ENCODE assay signal across 1 cellular context in genomic region chr6:26087284-26088115, GRCh38.
TF ChIP-seq lines count a peak whose summit lies in the region.

A gene with protein sequence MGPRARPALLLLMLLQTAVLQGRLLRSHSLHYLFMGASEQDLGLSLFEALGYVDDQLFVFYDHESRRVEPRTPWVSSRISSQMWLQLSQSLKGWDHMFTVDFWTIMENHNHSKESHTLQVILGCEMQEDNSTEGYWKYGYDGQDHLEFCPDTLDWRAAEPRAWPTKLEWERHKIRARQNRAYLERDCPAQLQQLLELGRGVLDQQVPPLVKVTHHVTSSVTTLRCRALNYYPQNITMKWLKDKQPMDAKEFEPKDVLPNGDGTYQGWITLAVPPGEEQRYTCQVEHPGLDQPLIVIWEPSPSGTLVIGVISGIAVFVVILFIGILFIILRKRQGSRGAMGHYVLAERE (plus strand): TSS chr6:26087429. CDS start chr6:26087441, 12 bp downstream.

TF ChIP-seq in HepG2, 621 proteins besides CTCF, POLR2A, EP300 and RAD21 (continued from another document and continues in another):
- no peak for TF ChIP-seq AKNA (CRISPR knock-in tag; IDR thresholded peaks at IDR 0.05; ENCODE audit: borderline replicate concordance)
- TF ChIP-seq LCORL (IDR thresholded peaks at IDR 0.05), result no peak
- TF ChIP-seq LCORL (CRISPR knock-in tag; IDR thresholded peaks at IDR 0.05), result peak; percentile 51; the same call in 1 of the 2 replicates
- TF ChIP-seq DPF2 (CRISPR knock-in tag; IDR thresholded peaks at IDR 0.05; ENCODE audit: borderline replicate concordance, low read depth), result no peak
- TF ChIP-seq E2F5 (CRISPR knock-in tag; conservative IDR thresholded peaks at IDR 0.05), result 0 out of 2 replicates have a peak, but pooled peaks have one; percentile 44
- TF ChIP-seq HINFP (CRISPR knock-in tag; IDR thresholded peaks at IDR 0.05; ENCODE audit: low read depth), result peak; percentile 38; the same call in 1 of the 2 replicates
- TF ChIP-seq, protein P1, sequence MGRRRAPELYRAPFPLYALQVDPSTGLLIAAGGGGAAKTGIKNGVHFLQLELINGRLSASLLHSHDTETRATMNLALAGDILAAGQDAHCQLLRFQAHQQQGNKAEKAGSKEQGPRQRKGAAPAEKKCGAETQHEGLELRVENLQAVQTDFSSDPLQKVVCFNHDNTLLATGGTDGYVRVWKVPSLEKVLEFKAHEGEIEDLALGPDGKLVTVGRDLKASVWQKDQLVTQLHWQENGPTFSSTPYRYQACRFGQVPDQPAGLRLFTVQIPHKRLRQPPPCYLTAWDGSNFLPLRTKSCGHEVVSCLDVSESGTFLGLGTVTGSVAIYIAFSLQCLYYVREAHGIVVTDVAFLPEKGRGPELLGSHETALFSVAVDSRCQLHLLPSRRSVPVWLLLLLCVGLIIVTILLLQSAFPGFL (CRISPR knock-in tag; IDR thresholded peaks at IDR 0.05), result no peak
- peak; percentile 84; the same call in 1 of the 2 replicates for TF ChIP-seq PCBP1 (IDR thresholded peaks at IDR 0.05; ENCODE audit: borderline replicate concordance, low read depth, low read length)
- 0 out of 2 replicates have a peak, but pooled peaks have one; percentile 23 for TF ChIP-seq NCOA1 (CRISPR knock-in tag; IDR thresholded peaks at IDR 0.05)
- no peak for TF ChIP-seq CCAR2 (optimal IDR thresholded peaks at IDR 0.05; ENCODE audit: low read depth, low read length)
- TF ChIP-seq TBL1XR1 (IDR thresholded peaks at IDR 0.05; ENCODE audit: borderline replicate concordance, low read length, partially characterized antibody), result no peak
- TF ChIP-seq, protein P2, sequence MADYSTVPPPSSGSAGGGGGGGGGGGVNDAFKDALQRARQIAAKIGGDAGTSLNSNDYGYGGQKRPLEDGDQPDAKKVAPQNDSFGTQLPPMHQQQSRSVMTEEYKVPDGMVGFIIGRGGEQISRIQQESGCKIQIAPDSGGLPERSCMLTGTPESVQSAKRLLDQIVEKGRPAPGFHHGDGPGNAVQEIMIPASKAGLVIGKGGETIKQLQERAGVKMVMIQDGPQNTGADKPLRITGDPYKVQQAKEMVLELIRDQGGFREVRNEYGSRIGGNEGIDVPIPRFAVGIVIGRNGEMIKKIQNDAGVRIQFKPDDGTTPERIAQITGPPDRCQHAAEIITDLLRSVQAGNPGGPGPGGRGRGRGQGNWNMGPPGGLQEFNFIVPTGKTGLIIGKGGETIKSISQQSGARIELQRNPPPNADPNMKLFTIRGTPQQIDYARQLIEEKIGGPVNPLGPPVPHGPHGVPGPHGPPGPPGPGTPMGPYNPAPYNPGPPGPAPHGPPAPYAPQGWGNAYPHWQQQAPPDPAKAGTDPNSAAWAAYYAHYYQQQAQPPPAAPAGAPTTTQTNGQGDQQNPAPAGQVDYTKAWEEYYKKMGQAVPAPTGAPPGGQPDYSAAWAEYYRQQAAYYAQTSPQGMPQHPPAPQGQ (CRISPR knock-in tag; IDR thresholded peaks at IDR 0.05; ENCODE audit: borderline replicate concordance), result no peak
- TF ChIP-seq FOXK1 (CRISPR knock-in tag; IDR thresholded peaks at IDR 0.05; ENCODE audit: borderline replicate concordance, low read depth), result 0 out of 2 replicates have a peak, but pooled peaks have one; percentile 5
- TF ChIP-seq CBX2 (IDR thresholded peaks at IDR 0.05; ENCODE audit: low read depth, low read length), result no peak; the same call in 1 of the 2 replicates
- TF ChIP-seq CBX2 (CRISPR knock-in tag; IDR thresholded peaks at IDR 0.05; ENCODE audit: low read depth), result no peak
- TF ChIP-seq ZMAT3 (CRISPR knock-in tag; conservative IDR thresholded peaks at IDR 0.05), result no peak
- no peak for TF ChIP-seq BATF2 (CRISPR knock-in tag; IDR thresholded peaks at IDR 0.05)
- TF ChIP-seq CCDC6 (CRISPR knock-in tag; IDR thresholded peaks at IDR 0.05), result no peak
- peak; percentile 71; the same call in 1 of the 2 replicates for TF ChIP-seq ZNF343 (CRISPR knock-in tag; IDR thresholded peaks at IDR 0.05)
- TF ChIP-seq ZNF350 (CRISPR knock-in tag; IDR thresholded peaks at IDR 0.05; ENCODE audit: borderline replicate concordance, low read depth), result peak; percentile 50; the same call in 1 of the 2 replicates
- TF ChIP-seq HMG20B (CRISPR knock-in tag; conservative IDR thresholded peaks at IDR 0.05), result peak; percentile 15; the same call in 1 of the 2 replicates
- TF ChIP-seq, protein P3, sequence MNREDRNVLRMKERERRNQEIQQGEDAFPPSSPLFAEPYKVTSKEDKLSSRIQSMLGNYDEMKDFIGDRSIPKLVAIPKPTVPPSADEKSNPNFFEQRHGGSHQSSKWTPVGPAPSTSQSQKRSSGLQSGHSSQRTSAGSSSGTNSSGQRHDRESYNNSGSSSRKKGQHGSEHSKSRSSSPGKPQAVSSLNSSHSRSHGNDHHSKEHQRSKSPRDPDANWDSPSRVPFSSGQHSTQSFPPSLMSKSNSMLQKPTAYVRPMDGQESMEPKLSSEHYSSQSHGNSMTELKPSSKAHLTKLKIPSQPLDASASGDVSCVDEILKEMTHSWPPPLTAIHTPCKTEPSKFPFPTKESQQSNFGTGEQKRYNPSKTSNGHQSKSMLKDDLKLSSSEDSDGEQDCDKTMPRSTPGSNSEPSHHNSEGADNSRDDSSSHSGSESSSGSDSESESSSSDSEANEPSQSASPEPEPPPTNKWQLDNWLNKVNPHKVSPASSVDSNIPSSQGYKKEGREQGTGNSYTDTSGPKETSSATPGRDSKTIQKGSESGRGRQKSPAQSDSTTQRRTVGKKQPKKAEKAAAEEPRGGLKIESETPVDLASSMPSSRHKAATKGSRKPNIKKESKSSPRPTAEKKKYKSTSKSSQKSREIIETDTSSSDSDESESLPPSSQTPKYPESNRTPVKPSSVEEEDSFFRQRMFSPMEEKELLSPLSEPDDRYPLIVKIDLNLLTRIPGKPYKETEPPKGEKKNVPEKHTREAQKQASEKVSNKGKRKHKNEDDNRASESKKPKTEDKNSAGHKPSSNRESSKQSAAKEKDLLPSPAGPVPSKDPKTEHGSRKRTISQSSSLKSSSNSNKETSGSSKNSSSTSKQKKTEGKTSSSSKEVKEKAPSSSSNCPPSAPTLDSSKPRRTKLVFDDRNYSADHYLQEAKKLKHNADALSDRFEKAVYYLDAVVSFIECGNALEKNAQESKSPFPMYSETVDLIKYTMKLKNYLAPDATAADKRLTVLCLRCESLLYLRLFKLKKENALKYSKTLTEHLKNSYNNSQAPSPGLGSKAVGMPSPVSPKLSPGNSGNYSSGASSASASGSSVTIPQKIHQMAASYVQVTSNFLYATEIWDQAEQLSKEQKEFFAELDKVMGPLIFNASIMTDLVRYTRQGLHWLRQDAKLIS (CRISPR knock-in tag; IDR thresholded peaks at IDR 0.05), result no peak
- TF ChIP-seq PRDM15 (CRISPR knock-in tag; IDR thresholded peaks at IDR 0.05), result no peak
- TF ChIP-seq, protein P4, sequence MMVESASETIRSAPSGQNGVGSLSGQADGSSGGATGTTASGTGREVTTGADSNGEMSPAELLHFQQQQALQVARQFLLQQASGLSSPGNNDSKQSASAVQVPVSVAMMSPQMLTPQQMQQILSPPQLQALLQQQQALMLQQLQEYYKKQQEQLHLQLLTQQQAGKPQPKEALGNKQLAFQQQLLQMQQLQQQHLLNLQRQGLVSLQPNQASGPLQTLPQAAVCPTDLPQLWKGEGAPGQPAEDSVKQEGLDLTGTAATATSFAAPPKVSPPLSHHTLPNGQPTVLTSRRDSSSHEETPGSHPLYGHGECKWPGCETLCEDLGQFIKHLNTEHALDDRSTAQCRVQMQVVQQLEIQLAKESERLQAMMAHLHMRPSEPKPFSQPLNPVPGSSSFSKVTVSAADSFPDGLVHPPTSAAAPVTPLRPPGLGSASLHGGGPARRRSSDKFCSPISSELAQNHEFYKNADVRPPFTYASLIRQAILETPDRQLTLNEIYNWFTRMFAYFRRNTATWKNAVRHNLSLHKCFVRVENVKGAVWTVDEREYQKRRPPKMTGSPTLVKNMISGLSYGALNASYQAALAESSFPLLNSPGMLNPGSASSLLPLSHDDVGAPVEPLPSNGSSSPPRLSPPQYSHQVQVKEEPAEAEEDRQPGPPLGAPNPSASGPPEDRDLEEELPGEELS (CRISPR knock-in tag; IDR thresholded peaks at IDR 0.05), result no peak
- no peak for TF ChIP-seq KAT2B (IDR thresholded peaks at IDR 0.05; ENCODE audit: borderline replicate concordance, low read depth, low read length)
- TF ChIP-seq ZNF543 (CRISPR knock-in tag; IDR thresholded peaks at IDR 0.05), result peak; percentile 53
- no peak for TF ChIP-seq FOXJ3 (CRISPR knock-in tag; IDR thresholded peaks at IDR 0.05; ENCODE audit: borderline replicate concordance)
- no peak; the same call in 1 of the 2 replicates for TF ChIP-seq NFYB (CRISPR knock-in tag; IDR thresholded peaks at IDR 0.05)
- TF ChIP-seq ZBTB8A (CRISPR knock-in tag; IDR thresholded peaks at IDR 0.05; ENCODE audit: borderline replicate concordance, low read depth), result no peak
- no peak for TF ChIP-seq TOE1 (CRISPR knock-in tag; IDR thresholded peaks at IDR 0.05)
- no peak; the same call in none of the 2 replicates for TF ChIP-seq ZNF746 (CRISPR knock-in tag; IDR thresholded peaks at IDR 0.05)
- peak; percentile 74 for TF ChIP-seq POLR2G (IDR thresholded peaks at IDR 0.05; ENCODE audit: low read depth, low read length)
- no peak for TF ChIP-seq PLRG1 (conservative IDR thresholded peaks at IDR 0.05)
- peak; percentile 85 for TF ChIP-seq KAT7 (CRISPR knock-in tag; IDR thresholded peaks at IDR 0.05; ENCODE audit: borderline replicate concordance)
- peak; percentile 97; the same call in 1 of the 2 replicates for TF ChIP-seq ZNF34 (CRISPR knock-in tag; IDR thresholded peaks at IDR 0.05; ENCODE audit: borderline replicate concordance)
- no peak for TF ChIP-seq TCF7 (IDR thresholded peaks at IDR 0.05; ENCODE audit: low read depth)
